ENCODE assay signal across 9 cellular contexts in the genomic region with DNA sequence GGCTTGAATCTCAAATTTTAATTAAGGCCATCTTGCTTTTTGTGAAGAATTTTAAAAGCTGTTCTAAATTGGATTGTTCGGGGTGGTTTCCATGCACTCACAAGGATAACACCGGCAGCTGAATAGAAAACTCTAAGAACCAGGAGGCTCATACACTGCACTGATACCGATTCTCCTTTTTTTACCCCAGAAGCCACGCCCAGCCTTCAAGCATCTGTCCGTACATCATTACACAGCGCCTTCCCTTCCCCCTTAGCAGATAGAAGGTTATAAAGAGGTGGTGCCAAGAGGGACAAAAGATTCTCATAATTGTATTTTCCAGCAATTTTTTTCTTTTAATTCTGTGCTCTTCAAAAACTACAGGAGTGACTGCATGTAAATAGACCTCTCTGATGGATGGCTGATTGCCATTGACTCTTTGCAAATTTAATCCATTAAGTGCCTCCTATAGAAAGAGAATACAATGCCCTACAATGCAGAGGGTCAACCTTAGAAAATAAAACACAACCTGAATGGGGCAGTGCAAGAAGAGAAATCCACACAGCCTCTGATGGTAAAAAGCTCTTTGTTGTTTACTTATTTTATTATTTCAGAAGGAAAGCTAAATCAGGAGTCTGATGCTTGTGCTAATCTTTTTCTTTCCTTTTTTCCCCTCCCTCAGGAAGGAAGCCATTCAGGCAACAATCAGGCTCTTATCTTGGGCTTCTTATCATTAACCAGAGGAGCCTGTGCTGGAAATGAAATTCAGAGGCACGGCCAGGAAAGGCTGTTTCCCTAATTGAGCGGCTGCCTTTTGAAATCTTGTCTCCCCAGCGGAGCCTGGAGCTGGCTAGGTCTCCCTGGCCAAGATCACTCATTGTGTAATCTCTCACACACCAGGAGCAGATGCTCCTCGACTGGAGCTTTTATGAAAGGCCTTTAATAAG.
DNase-seq lines count a peak whose midpoint lies in the region; ATAC-seq and TF ChIP-seq lines count a peak whose summit lies in the region.
"Had no signal": no experiment of that assay in that cellular context is flagged by ENCODE, and none has a peak within 500 bp of the region (broad histone marks: within the 10 kb centered on the region; RNA-seq: fewer than 3 reads in every experiment).

No MANE protein-coding gene starts in this region.

- H3K36me3 Mint-ChIP-seq in activated naive CD4-positive, alpha-beta T cell treated with anti-CD3 and anti-CD28 coated beads, Interleukin-2, amount 10 ng/mL, durations not matched to agents 7 days and 5 days, result no peaks in the 10 kb centered on the region

- WGBS in right lobe of liver (ENCODE audit: insufficient coverage, low coverage, low lambda C conversion rate, missing lambda C conversion rate), result 57% methylated on average over 9 of the region's 10 CpGs

- peaks cover 0 to 6% (median 1%) of the 10 kb centered on the region in 4 donors for H3K9me3 ChIP-seq in right lobe of liver

- H3K4me1 ChIP-seq in right lobe of liver, result peaks cover 0 to 4% (median 0%) of the 10 kb centered on the region in 4 donors

- H3K4me1 Mint-ChIP-seq in activated naive CD4-positive, alpha-beta T cell treated with anti-CD3 and anti-CD28 coated beads, Interleukin-2, amount 10 ng/mL, durations not matched to agents 7 days and 5 days, result no peaks in the 10 kb centered on the region

- H3K4me3 ChIP-seq in cardiac fibroblast (replicated peaks in 1 of 2; ENCODE audit: low read depth in 2 of 2, low read length in 2 of 2), result no peak overlapping the region
- no peak overlapping the region for H3K4me3 ChIP-seq in right lobe of liver

- peaks cover 12% of the 10 kb centered on the region for H3K27me3 Mint-ChIP-seq in activated naive CD4-positive, alpha-beta T cell treated with anti-CD3 and anti-CD28 coated beads, Interleukin-2, amount 10 ng/mL, durations not matched to agents 7 days and 5 days

- no peak overlapping the region for H3K27ac ChIP-seq in right lobe of liver

- H3K27me3 ChIP-seq in right lobe of liver, result no peaks in the 10 kb centered on the region

- intact Hi-C loops in right lobe of liver (cut with DNase I), result no loop called here

- H3K36me3 ChIP-seq in right lobe of liver, result no peaks in the 10 kb centered on the region

- peaks cover 2% of the 10 kb centered on the region for H3K9me3 Mint-ChIP-seq in activated naive CD4-positive, alpha-beta T cell treated with anti-CD3 and anti-CD28 coated beads, Interleukin-2, amount 10 ng/mL, durations not matched to agents 7 days and 5 days

- ATAC-seq in right lobe of liver (peak; percentile 75 to 98 (median 92)), GM21447 (IDR thresholded peaks at IDR 0.05; ENCODE audit: unreplicated experiment) (no peak), GM19463 (IDR thresholded peaks at IDR 0.05; ENCODE audit: unreplicated experiment) (no peak), HG02642 (IDR thresholded peaks at IDR 0.05; ENCODE audit: poor library complexity, unreplicated experiment) (no peak)

- CTCF ChIA-PET in activated naive CD4-positive, alpha-beta T cell treated with anti-CD3 and anti-CD28 coated beads, Interleukin-2, amount 10 ng/mL, durations not matched to agents 7 days and 5 days (lab: Charles Lee), result interaction anchor here (1.7 kb wide), 1 partner anchor 279 kb away, joined by 5 read pairs; no protein-coding TSS in a partner anchor

- TF ChIP-seq POLR2A in right lobe of liver (IDR thresholded peaks at IDR 0.05), result no peak

- H3K27ac Mint-ChIP-seq in activated naive CD4-positive, alpha-beta T cell treated with anti-CD3 and anti-CD28 coated beads, Interleukin-2, amount 10 ng/mL, durations not matched to agents 7 days and 5 days, result no peak overlapping the region

- TF ChIP-seq CTCF in cardiac fibroblast (IDR thresholded peaks at IDR 0.05; ENCODE audit: low read depth, low read length) (no peak), right lobe of liver (IDR thresholded peaks at IDR 0.05) (no peak)

- DNase-seq in A172 (ENCODE audit: low spot score) (peak; percentile 10), NCI-H1092 treated with DMSO at 0.1 percent for 48 hours (lab: John Stamatoyannopoulos, UW) (peak; percentile 44), cardiac fibroblast (ENCODE audit: low read depth in 2 of 2) (peak; percentile 62 to 74), right lobe of liver (peak; percentile 51 to 64 (median 53))
- DNase-seq in activated naive CD4-positive, alpha-beta T cell treated with anti-CD3 and anti-CD28 coated beads, Interleukin-2, amount 10 ng/mL, durations not matched to agents 7 days and 5 days, result no peak
- DNase-seq: AML-193 had no signal

- no peak overlapping the region for H3K4me3 Mint-ChIP-seq in activated naive CD4-positive, alpha-beta T cell treated with anti-CD3 and anti-CD28 coated beads, Interleukin-2, amount 10 ng/mL, durations not matched to agents 7 days and 5 days

Comparison
In these comparisons a context has a peak if more than half of its experiments do, and no peak if none do; other contexts are left out.
1. ATAC-seq: peak in right lobe of liver (4 of 4); none in GM21447 (single experiment), GM19463 (single experiment) and HG02642 (single experiment).